17 cellular contexts compared by ENCODE assay signal in the genomic region with DNA sequence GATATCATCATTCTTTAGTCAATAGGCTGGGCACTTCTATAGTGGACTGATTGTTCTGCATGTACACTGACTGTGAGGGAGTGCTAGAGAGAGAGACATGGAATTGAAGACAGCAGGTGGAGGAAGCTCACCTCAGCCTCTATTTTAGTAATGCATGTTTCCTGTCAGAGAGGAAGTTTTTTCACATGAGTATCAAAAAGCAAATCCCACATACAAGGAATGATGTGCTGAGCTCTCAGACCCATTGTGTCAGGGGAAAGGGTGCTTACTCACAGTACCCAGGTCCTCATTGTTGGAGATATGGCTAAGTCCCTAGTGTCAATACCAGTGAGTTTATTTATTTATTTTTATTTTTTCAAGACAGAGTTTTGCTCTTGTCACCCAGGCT. TPM values are rescaled to one million over a fixed set of nuclear protein-coding genes. Genes with fewer than 3 reads are reported as not detected.
"Had no signal": no experiment of that assay in that cellular context is flagged by ENCODE, and none has a peak within 500 bp of the region (broad histone marks: within the 10 kb centered on the region; RNA-seq: fewer than 3 reads in every experiment).

No MANE protein-coding gene starts in this region.

- H3K27ac Mint-ChIP-seq: activated CD4-positive, alpha-beta T cell treated with anti-CD3 and anti-CD28 coated beads for 36 hours; activated CD8-positive, alpha-beta T cell treated with anti-CD3 and anti-CD28 coated beads for 36 hours; activated naive CD8-positive, alpha-beta T cell treated with anti-CD3 and anti-CD28 coated beads, Interleukin-2, amount 10 ng/mL, durations not matched to agents 7 days and 5 days; activated T-cell treated with anti-CD3 and anti-CD28 coated beads, Interleukin-2, amount 50 U/mL, for 72 hours; immature natural killer cell; natural killer cell; stimulated activated naive CD8-positive, alpha-beta T cell treated with anti-CD3 and anti-CD28 coated beads, Interleukin-15, Interleukin-2, amounts not matched to agents 100 ng/mL and 50 ng/mL, for 24 hours had no signal

- H3K36me3 Mint-ChIP-seq: activated naive CD8-positive, alpha-beta T cell treated with anti-CD3 and anti-CD28 coated beads, Interleukin-2, amount 10 ng/mL, durations not matched to agents 7 days and 5 days; immature natural killer cell; natural killer cell had no signal

- H3K9me3 Mint-ChIP-seq: activated CD8-positive, alpha-beta T cell treated with anti-CD3 and anti-CD28 coated beads for 36 hours; activated naive CD8-positive, alpha-beta T cell treated with anti-CD3 and anti-CD28 coated beads, Interleukin-2, amount 10 ng/mL, durations not matched to agents 7 days and 5 days; activated T-cell treated with anti-CD3 and anti-CD28 coated beads, Interleukin-2, amount 50 U/mL, for 72 hours; immature natural killer cell; natural killer cell; stimulated activated naive CD8-positive, alpha-beta T cell treated with anti-CD3 and anti-CD28 coated beads, Interleukin-15, Interleukin-2, amounts not matched to agents 100 ng/mL and 50 ng/mL, for 24 hours had no signal

- ATAC-seq: activated CD4-positive, alpha-beta T cell treated with anti-CD3 and anti-CD28 coated beads for 36 hours; activated CD8-positive, alpha-beta T cell treated with anti-CD3 and anti-CD28 coated beads for 36 hours; activated T-cell treated with anti-CD3 and anti-CD28 coated beads, Interleukin-2, amount 50 U/mL, for 72 hours; natural killer cell had no signal

- DNase-seq: activated CD8-positive, alpha-beta memory T cell treated with anti-CD3 and anti-CD28 coated beads, Interleukin-2, amount 50 U/mL, for 4 hours; activated CD8-positive, alpha-beta T cell treated with anti-CD3 and anti-CD28 coated beads for 36 hours; activated gamma-delta T cell treated with Interleukin-2 at 50 U/mL for 16 hours; activated naive CD8-positive, alpha-beta T cell treated with anti-CD3 and anti-CD28 coated beads, Interleukin-2, amount 10 ng/mL, durations not matched to agents 7 days and 5 days; esophagus squamous epithelium; immature natural killer cell; natural killer cell; stimulated activated CD4-positive, alpha-beta T cell treated with anti-CD3 and anti-CD28 coated beads, Interleukin-4, amount 100 ng/mL, for 1 hour; stimulated activated CD8-positive, alpha-beta memory T cell treated with anti-CD3 and anti-CD28 coated beads, Interleukin-4, amount 100 ng/mL, for 48 hours; upper lobe of right lung had no signal

- H3K4me1 ChIP-seq: esophagus squamous epithelium, upper lobe of right lung had no signal

- H3K27me3 ChIP-seq: esophagus squamous epithelium, upper lobe of right lung had no signal

- H3K9me3 ChIP-seq: esophagus squamous epithelium, upper lobe of right lung had no signal

- H3K4me3 ChIP-seq: esophagus squamous epithelium, lung, upper lobe of right lung had no signal

- H3K4me1 Mint-ChIP-seq: activated CD4-positive, alpha-beta T cell treated with anti-CD3 and anti-CD28 coated beads for 36 hours; activated naive CD8-positive, alpha-beta T cell treated with anti-CD3 and anti-CD28 coated beads, Interleukin-2, amount 10 ng/mL, durations not matched to agents 7 days and 5 days; immature natural killer cell; natural killer cell had no signal

- H3K27ac ChIP-seq: esophagus squamous epithelium, upper lobe of right lung, WERI-Rb-1 had no signal

- H3K4me3 Mint-ChIP-seq: activated CD4-positive, alpha-beta T cell treated with anti-CD3 and anti-CD28 coated beads for 36 hours; activated CD8-positive, alpha-beta T cell treated with anti-CD3 and anti-CD28 coated beads for 36 hours; activated naive CD8-positive, alpha-beta T cell treated with anti-CD3 and anti-CD28 coated beads, Interleukin-2, amount 10 ng/mL, durations not matched to agents 7 days and 5 days; activated T-cell treated with anti-CD3 and anti-CD28 coated beads, Interleukin-2, amount 50 U/mL, for 72 hours; immature natural killer cell; natural killer cell; stimulated activated naive CD8-positive, alpha-beta T cell treated with anti-CD3 and anti-CD28 coated beads, Interleukin-15, Interleukin-2, amounts not matched to agents 100 ng/mL and 50 ng/mL, for 24 hours had no signal

- H3K36me3 ChIP-seq: esophagus squamous epithelium, upper lobe of right lung, WERI-Rb-1 had no signal

RNA-seq across cellular contexts. Expression of a gene that starts 9.9 kb away (rescaled TPM):
- total RNA-seq: activated CD4-positive, alpha-beta T cell treated with anti-CD3 and anti-CD28 coated beads for 36 hours; activated CD8-positive, alpha-beta T cell treated with anti-CD3 and anti-CD28 coated beads for 36 hours; activated naive CD8-positive, alpha-beta T cell treated with anti-CD3 and anti-CD28 coated beads, Interleukin-2, amount 10 ng/mL, durations not matched to agents 7 days and 5 days; activated T-cell treated with anti-CD3 and anti-CD28 coated beads, Interleukin-2, amount 50 U/mL, for 72 hours; mononuclear cell; pulmonary artery endothelial cell had no signal
- polyA plus RNA-seq: immature natural killer cell had no signal
